Comparison of ENCODE assay signal across 23 cellular contexts in genomic region chr21:26047279-26047967, GRCh38.
A peak's percentile ranks its signal among the peaks of the same experiment; 100 is the strongest.
DNase-seq lines count a peak whose midpoint lies in the region; ATAC-seq, FAIRE-seq and TF ChIP-seq lines count a peak whose summit lies in the region.
"Had no signal": no experiment of that assay in that cellular context is flagged by ENCODE, and none has a peak within 500 bp of the region (broad histone marks: within the 10 kb centered on the region; RNA-seq: fewer than 3 reads in every experiment).

No MANE protein-coding gene starts in this region.

- H3K4me1 ChIP-seq in K562 (replicated peaks in 1 of 2; ENCODE audit: control insufficient read depth in 2 of 2, insufficient read depth in 2 of 2, low read length in 2 of 2), result no peaks in the 10 kb centered on the region

- no peaks in the 10 kb centered on the region for H4K20me1 ChIP-seq in K562 (replicated peaks; ENCODE audit: control insufficient read depth, insufficient read depth, low read length)

- peak; percentile 40 for DNase-seq in DMS79 (lab: John Stamatoyannopoulos, UW)
- DNase-seq in K562 (ENCODE audit: extremely low read depth in 1 of 4, low spot score in 3 of 4), result no peak
- DNase-seq in left kidney (ENCODE audit: low read depth, low spot score), result peak; percentile 31
- DNase-seq in T-helper 1 cell, result no peak
- DNase-seq: ACHN, GDM1, IMR-90, Karpas-422, NCI-H1436, NCI-H2081, NCI-H510A, NCI-H748 treated with DMSO at 0.1 percent for 48 hours, PC-9, SIG-M5 had no signal

- no peaks in the 10 kb centered on the region for H3K9me1 ChIP-seq in K562 (ENCODE audit: control insufficient read depth, insufficient read depth, low read length)

- in situ Hi-C loops in K562 (cut with MboI), result no loop called here

- no TSS peak for BruUV-seq in K562 (replicated peaks; lab: Mats Ljungman, UMichigan)

- FAIRE-seq in A204.1 (lab: Jason Lieb, UNC) (peak; percentile 16), K562 (lab: Jason Lieb, UNC) (no peak)

- intact Hi-C loops in K562 (cut with micrococcal nuclease), result no loop called here

- no peak for TF ChIP-seq CTCF in K562 (IDR thresholded peaks at IDR 0.05 in 2 of 3, conservative IDR thresholded peaks at IDR 0.05 in 1 of 3; ENCODE audit: insufficient read depth in 2 of 3, low read depth in 1 of 3, low read length in 3 of 3)

- no peak overlapping the region for H3K27ac ChIP-seq in K562 (ENCODE audit: extremely low read depth, low read depth, low read length)
- H3K27ac ChIP-seq: C4-2B, HL-60, PC-9, RWPE1 had no signal

- H3K27me3 ChIP-seq in K562 (ENCODE audit: control insufficient read depth in 2 of 2, insufficient read depth in 2 of 2, low read length in 2 of 2), result no peaks in the 10 kb centered on the region

- no peak for TF ChIP-seq RAD21 in K562 (CRISPR knock-in tag; conservative IDR thresholded peaks at IDR 0.05 in 1 of 2, IDR thresholded peaks at IDR 0.05 in 1 of 2)

- no peaks in the 10 kb centered on the region for H3K79me2 ChIP-seq in K562 (ENCODE audit: control insufficient read depth, insufficient read depth, low read length)

- no peak for TF ChIP-seq EP300 in K562 (IDR thresholded peaks at IDR 0.05; ENCODE audit: low read length)

- ATAC-seq in K562 (no peak), GM18909 (IDR thresholded peaks at IDR 0.05; ENCODE audit: poor library complexity, unreplicated experiment) (no peak), GM21360 (IDR thresholded peaks at IDR 0.05; ENCODE audit: unreplicated experiment) (no peak)
- ATAC-seq: GM23338, HCT116, SK-N-SH treated with all-trans-retinoic acid at 6 μM for 48 hours had no signal

- no peak overlapping the region for H3K9ac ChIP-seq in K562 (ENCODE audit: insufficient read depth in 1 of 2, low read depth in 2 of 2, low read length in 2 of 2)

- POLR2A ChIA-PET in K562 (lab: Yijun Ruan, JAX), result no interaction called here

- CTCF ChIA-PET in K562 (lab: Yijun Ruan, JAX; ENCODE audit: low intra/inter-chr PET ratio), result no interaction called here

- WGBS in K562 (ENCODE audit: insufficient coverage, low coverage, missing lambda C conversion rate), result 1% methylated on average over 7 of the region's 7 CpGs

- no peak overlapping the region for H2AFZ ChIP-seq in K562 (ENCODE audit: low read depth, low read length)
- H2AFZ ChIP-seq: GM23338, PC-9 had no signal

- H3K36me3 ChIP-seq in K562 (ENCODE audit: control insufficient read depth, insufficient read depth, low read length), result no peaks in the 10 kb centered on the region

- no peak overlapping the region for H3K4me3 ChIP-seq in K562
- H3K4me3 ChIP-seq: GM23338, PC-9 had no signal

- no peak overlapping the region for H3K4me2 ChIP-seq in K562 (ENCODE audit: insufficient read depth, low read length)
- H3K4me2 ChIP-seq: GM23338, PC-9 had no signal

- no peaks in the 10 kb centered on the region for H3K9me3 ChIP-seq in K562 (replicated peaks; ENCODE audit: control insufficient read depth, insufficient read depth, low read depth, low read length)

- TF ChIP-seq POLR2A in K562 (conservative IDR thresholded peaks at IDR 0.05), result no peak

TF ChIP-seq in K562, 482 proteins besides CTCF, POLR2A, EP300 and RAD21:
- no peak for TF ChIP-seq CEBPG (CRISPR knock-in tag; IDR thresholded peaks at IDR 0.05)
- TF ChIP-seq CEBPG (tag; conservative IDR thresholded peaks at IDR 0.05 in 1 of 2, IDR thresholded peaks at IDR 0.05 in 1 of 2), result peak in 1 of 2 experiments; percentile 53; a peak in 2 of 4 replicates
- no peak for TF ChIP-seq FOXK2 (conservative IDR thresholded peaks at IDR 0.05 in 1 of 2, IDR thresholded peaks at IDR 0.05 in 1 of 2; ENCODE audit: low read depth in 2 of 2)
- TF ChIP-seq SRF (CRISPR knock-in tag; IDR thresholded peaks at IDR 0.05), result peak in 1 of 2 experiments; percentile 47; a peak in 1 of 4 replicates
- no peak for TF ChIP-seq ELF4 (CRISPR knock-in tag; IDR thresholded peaks at IDR 0.05)
- no peak for TF ChIP-seq JUNB (CRISPR knock-in tag; conservative IDR thresholded peaks at IDR 0.05)
- TF ChIP-seq ATF3 (IDR thresholded peaks at IDR 0.05), result peak; percentile 29; the same call in 1 of the 2 replicates
- no peak for TF ChIP-seq ATF3 (CRISPR knock-in tag; conservative IDR thresholded peaks at IDR 0.05)

Comparison
In these comparisons a context has a peak if more than half of its experiments do, and no peak if none do; other contexts are left out.
1. DNase-seq: peak in DMS79 (single experiment) and left kidney (single experiment); none in K562 (0 of 4) and T-helper 1 cell (0 of 5).